3 cellular contexts compared by ENCODE assay signal in genomic region chr9:72299017-72299603, GRCh38.
TF ChIP-seq lines count a peak whose summit lies in the region.

No MANE protein-coding gene starts in this region.

TF ChIP-seq in liver, 16 proteins besides CTCF, POLR2A, EP300 and RAD21:
- TF ChIP-seq ZBTB33 (IDR thresholded peaks at IDR 0.05) = no peak
- peak; percentile 87 to 93 for TF ChIP-seq RXRA (IDR thresholded peaks at IDR 0.05)
- no peak for TF ChIP-seq TAF1 (conservative IDR thresholded peaks at IDR 0.05)
- no peak for TF ChIP-seq HNF4G (IDR thresholded peaks at IDR 0.05)
- peak; percentile 14 for TF ChIP-seq NR2F2 (IDR thresholded peaks at IDR 0.05)
- TF ChIP-seq GABPA (IDR thresholded peaks at IDR 0.05 in 1 of 2, conservative IDR thresholded peaks at IDR 0.05 in 1 of 2) = no peak
- TF ChIP-seq REST (IDR thresholded peaks at IDR 0.05) = no peak
- TF ChIP-seq SP1 (IDR thresholded peaks at IDR 0.05) = peak; percentile 39
- peak; percentile 54 to 64 for TF ChIP-seq HNF4A (conservative IDR thresholded peaks at IDR 0.05)
- TF ChIP-seq MAX (IDR thresholded peaks at IDR 0.05) = no peak
- TF ChIP-seq EGR1 (IDR thresholded peaks at IDR 0.05; ENCODE audit: low read depth in 2 of 2) = no peak
TF ChIP-seq in liver: peak in this region for 4.

TF ChIP-seq in HepG2, 621 proteins besides CTCF, POLR2A, EP300 and RAD21:
- TF ChIP-seq ZBTB34 (CRISPR knock-in tag; IDR thresholded peaks at IDR 0.05) (no peak), ZFX (CRISPR knock-in tag; IDR thresholded peaks at IDR 0.05; ENCODE audit: low read depth) (no peak), DBP (CRISPR knock-in tag; IDR thresholded peaks at IDR 0.05; ENCODE audit: not compliant biosample characterization) (no peak), POGK (CRISPR knock-in tag; conservative IDR thresholded peaks at IDR 0.05) (no peak), ISX (CRISPR knock-in tag; conservative IDR thresholded peaks at IDR 0.05) (no peak), TGIF2 (CRISPR knock-in tag; IDR thresholded peaks at IDR 0.05) (no peak), ATRX (CRISPR knock-in tag; IDR thresholded peaks at IDR 0.05; ENCODE audit: borderline replicate concordance) (no peak), ZNF251 (CRISPR knock-in tag; IDR thresholded peaks at IDR 0.05) (no peak), ZNF562 (CRISPR knock-in tag; IDR thresholded peaks at IDR 0.05; ENCODE audit: borderline replicate concordance) (no peak), MIER2 (CRISPR knock-in tag; IDR thresholded peaks at IDR 0.05) (no peak), KMT2A (CRISPR knock-in tag; IDR thresholded peaks at IDR 0.05) (no peak), THAP11 (CRISPR knock-in tag; IDR thresholded peaks at IDR 0.05) (no peak), ZNF441 (CRISPR knock-in tag; IDR thresholded peaks at IDR 0.05; ENCODE audit: borderline replicate concordance) (no peak), MXD4 (CRISPR knock-in tag; IDR thresholded peaks at IDR 0.05) (no peak), CCDC6 (CRISPR knock-in tag; IDR thresholded peaks at IDR 0.05) (no peak), ZNF143 (CRISPR knock-in tag; IDR thresholded peaks at IDR 0.05) (no peak), AFF4 (CRISPR knock-in tag; IDR thresholded peaks at IDR 0.05) (no peak), ZNF709 (CRISPR knock-in tag; IDR thresholded peaks at IDR 0.05) (no peak), RORA (CRISPR knock-in tag; IDR thresholded peaks at IDR 0.05) (no peak), GATAD2A (CRISPR knock-in tag; IDR thresholded peaks at IDR 0.05) (no peak)
TF ChIP-seq in HepG2: peak in this region for 0.

TF ChIP-seq in H1, 55 proteins besides CTCF, POLR2A, EP300 and RAD21:
- TF ChIP-seq MAX (IDR thresholded peaks at IDR 0.05) = no peak
- TF ChIP-seq GTF2F1 (IDR thresholded peaks at IDR 0.05; ENCODE audit: borderline replicate concordance, low read depth, low read length) = no peak
- TF ChIP-seq SP1 (IDR thresholded peaks at IDR 0.05; ENCODE audit: low read depth, low read length) = no peak
- no peak for TF ChIP-seq TBP (IDR thresholded peaks at IDR 0.05; ENCODE audit: low read depth, low read length)
- TF ChIP-seq ASH2L (IDR thresholded peaks at IDR 0.05; ENCODE audit: low read length) = no peak
- no peak for TF ChIP-seq SP4 (IDR thresholded peaks at IDR 0.05; ENCODE audit: low read length)
- TF ChIP-seq CBX8 (IDR thresholded peaks at IDR 0.05; ENCODE audit: borderline replicate concordance, low read depth, low read length) = no peak
- TF ChIP-seq E2F6 (IDR thresholded peaks at IDR 0.05) = no peak
- no peak for TF ChIP-seq KDM4A (IDR thresholded peaks at IDR 0.05; ENCODE audit: low read depth, low read length, severe bottlenecking)
- no peak for TF ChIP-seq EGR1 (IDR thresholded peaks at IDR 0.05; ENCODE audit: borderline replicate concordance, low read depth, low read length)
- TF ChIP-seq NANOG (IDR thresholded peaks at IDR 0.05; ENCODE audit: insufficient read depth, low read depth, low read length, poor library complexity, severe bottlenecking) = no peak
